Comparison of ENCODE assay signal across 1 cellular context in the genomic region with DNA sequence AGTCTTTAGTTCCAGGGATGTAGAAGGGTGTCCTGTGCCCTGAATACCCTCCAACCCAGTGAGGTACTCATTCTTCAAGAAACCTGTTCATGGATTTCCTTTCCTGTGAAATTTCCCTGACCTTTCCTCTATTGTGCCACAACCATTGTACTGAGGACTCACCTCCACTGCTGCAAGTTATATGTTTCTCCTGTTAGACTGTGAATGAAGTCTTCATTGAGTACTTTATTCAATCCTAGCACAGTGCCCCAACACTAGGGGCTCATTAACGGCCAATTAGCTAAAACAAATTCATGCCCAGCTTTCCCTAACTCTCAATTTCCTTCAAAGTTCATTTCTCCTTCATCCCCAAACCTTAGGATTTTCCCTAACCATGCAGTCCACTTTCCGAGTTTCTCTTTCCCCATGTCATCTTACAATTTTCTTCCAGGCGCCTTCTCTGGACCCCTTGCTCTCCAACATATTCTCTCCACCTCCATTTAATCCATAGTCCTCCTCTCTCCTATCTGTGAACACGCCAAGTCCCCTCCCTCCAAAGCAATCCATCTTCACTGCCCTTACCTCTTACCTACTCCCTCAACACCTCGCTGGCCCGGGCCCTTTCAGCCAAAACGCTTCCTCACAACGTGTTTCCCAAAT.
A peak's percentile ranks its signal among the peaks of the same experiment; 100 is the strongest.
TF ChIP-seq lines count a peak whose summit lies in the region.

No MANE protein-coding gene starts in this region.

TF ChIP-seq in K562, 482 proteins besides CTCF, POLR2A, EP300 and RAD21 (continued from another document and continues in another):
- TF ChIP-seq AFF4 (CRISPR knock-in tag; IDR thresholded peaks at IDR 0.05) (no peak), HNRNPL (IDR thresholded peaks at IDR 0.05; ENCODE audit: low read depth, low read length) (no peak), NFATC3 (IDR thresholded peaks at IDR 0.05) (peak; percentile 38; the same call in 1 of the 2 replicates), ETV5 (CRISPR knock-in tag; IDR thresholded peaks at IDR 0.05; ENCODE audit: low read depth) (no peak), GTF2F1 (IDR thresholded peaks at IDR 0.05; ENCODE audit: low read depth, low read length) (no peak), SMAD3 (CRISPR knock-in tag; conservative IDR thresholded peaks at IDR 0.05) (no peak), ZNF232 (CRISPR knock-in tag; IDR thresholded peaks at IDR 0.05) (no peak), ZNF77 (CRISPR knock-in tag; IDR thresholded peaks at IDR 0.05) (no peak), KLF1 (tag; IDR thresholded peaks at IDR 0.05) (no peak), HDAC2 (IDR thresholded peaks at IDR 0.05) (no peak), RCOR1 (IDR thresholded peaks at IDR 0.05; ENCODE audit: borderline replicate concordance in 1 of 2, low read depth in 2 of 2, low read length in 2 of 2) (no peak), ZKSCAN3 (CRISPR knock-in tag; IDR thresholded peaks at IDR 0.05) (no peak), PBX2 (CRISPR knock-in tag; IDR thresholded peaks at IDR 0.05; ENCODE audit: low read depth) (no peak), PBX2 (tag; conservative IDR thresholded peaks at IDR 0.05; ENCODE audit: low read depth) (peak; percentile 56; the same call in 1 of the 2 replicates), CSDE1 (IDR thresholded peaks at IDR 0.05) (0 out of 4 replicates have a peak, but pooled peaks of 1 of the 2 experiments have one; percentile 61), ZNF23 (CRISPR knock-in tag; IDR thresholded peaks at IDR 0.05) (no peak), ZNF444 (CRISPR knock-in tag; IDR thresholded peaks at IDR 0.05) (no peak), RBM15 (IDR thresholded peaks at IDR 0.05; ENCODE audit: insufficient read depth, low read length) (no peak)
- TF ChIP-seq, protein P1, sequence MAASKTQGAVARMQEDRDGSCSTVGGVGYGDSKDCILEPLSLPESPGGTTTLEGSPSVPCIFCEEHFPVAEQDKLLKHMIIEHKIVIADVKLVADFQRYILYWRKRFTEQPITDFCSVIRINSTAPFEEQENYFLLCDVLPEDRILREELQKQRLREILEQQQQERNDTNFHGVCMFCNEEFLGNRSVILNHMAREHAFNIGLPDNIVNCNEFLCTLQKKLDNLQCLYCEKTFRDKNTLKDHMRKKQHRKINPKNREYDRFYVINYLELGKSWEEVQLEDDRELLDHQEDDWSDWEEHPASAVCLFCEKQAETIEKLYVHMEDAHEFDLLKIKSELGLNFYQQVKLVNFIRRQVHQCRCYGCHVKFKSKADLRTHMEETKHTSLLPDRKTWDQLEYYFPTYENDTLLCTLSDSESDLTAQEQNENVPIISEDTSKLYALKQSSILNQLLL (CRISPR knock-in tag; IDR thresholded peaks at IDR 0.05; ENCODE audit: borderline replicate concordance) = no peak
- TF ChIP-seq, protein P2, sequence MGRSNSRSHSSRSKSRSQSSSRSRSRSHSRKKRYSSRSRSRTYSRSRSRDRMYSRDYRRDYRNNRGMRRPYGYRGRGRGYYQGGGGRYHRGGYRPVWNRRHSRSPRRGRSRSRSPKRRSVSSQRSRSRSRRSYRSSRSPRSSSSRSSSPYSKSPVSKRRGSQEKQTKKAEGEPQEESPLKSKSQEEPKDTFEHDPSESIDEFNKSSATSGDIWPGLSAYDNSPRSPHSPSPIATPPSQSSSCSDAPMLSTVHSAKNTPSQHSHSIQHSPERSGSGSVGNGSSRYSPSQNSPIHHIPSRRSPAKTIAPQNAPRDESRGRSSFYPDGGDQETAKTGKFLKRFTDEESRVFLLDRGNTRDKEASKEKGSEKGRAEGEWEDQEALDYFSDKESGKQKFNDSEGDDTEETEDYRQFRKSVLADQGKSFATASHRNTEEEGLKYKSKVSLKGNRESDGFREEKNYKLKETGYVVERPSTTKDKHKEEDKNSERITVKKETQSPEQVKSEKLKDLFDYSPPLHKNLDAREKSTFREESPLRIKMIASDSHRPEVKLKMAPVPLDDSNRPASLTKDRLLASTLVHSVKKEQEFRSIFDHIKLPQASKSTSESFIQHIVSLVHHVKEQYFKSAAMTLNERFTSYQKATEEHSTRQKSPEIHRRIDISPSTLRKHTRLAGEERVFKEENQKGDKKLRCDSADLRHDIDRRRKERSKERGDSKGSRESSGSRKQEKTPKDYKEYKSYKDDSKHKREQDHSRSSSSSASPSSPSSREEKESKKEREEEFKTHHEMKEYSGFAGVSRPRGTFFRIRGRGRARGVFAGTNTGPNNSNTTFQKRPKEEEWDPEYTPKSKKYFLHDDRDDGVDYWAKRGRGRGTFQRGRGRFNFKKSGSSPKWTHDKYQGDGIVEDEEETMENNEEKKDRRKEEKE (IDR thresholded peaks at IDR 0.05; ENCODE audit: borderline replicate concordance in 1 of 2, control insufficient read depth in 1 of 2, low read depth in 2 of 2, low read length in 1 of 2) = no peak
- TF ChIP-seq, protein P3, sequence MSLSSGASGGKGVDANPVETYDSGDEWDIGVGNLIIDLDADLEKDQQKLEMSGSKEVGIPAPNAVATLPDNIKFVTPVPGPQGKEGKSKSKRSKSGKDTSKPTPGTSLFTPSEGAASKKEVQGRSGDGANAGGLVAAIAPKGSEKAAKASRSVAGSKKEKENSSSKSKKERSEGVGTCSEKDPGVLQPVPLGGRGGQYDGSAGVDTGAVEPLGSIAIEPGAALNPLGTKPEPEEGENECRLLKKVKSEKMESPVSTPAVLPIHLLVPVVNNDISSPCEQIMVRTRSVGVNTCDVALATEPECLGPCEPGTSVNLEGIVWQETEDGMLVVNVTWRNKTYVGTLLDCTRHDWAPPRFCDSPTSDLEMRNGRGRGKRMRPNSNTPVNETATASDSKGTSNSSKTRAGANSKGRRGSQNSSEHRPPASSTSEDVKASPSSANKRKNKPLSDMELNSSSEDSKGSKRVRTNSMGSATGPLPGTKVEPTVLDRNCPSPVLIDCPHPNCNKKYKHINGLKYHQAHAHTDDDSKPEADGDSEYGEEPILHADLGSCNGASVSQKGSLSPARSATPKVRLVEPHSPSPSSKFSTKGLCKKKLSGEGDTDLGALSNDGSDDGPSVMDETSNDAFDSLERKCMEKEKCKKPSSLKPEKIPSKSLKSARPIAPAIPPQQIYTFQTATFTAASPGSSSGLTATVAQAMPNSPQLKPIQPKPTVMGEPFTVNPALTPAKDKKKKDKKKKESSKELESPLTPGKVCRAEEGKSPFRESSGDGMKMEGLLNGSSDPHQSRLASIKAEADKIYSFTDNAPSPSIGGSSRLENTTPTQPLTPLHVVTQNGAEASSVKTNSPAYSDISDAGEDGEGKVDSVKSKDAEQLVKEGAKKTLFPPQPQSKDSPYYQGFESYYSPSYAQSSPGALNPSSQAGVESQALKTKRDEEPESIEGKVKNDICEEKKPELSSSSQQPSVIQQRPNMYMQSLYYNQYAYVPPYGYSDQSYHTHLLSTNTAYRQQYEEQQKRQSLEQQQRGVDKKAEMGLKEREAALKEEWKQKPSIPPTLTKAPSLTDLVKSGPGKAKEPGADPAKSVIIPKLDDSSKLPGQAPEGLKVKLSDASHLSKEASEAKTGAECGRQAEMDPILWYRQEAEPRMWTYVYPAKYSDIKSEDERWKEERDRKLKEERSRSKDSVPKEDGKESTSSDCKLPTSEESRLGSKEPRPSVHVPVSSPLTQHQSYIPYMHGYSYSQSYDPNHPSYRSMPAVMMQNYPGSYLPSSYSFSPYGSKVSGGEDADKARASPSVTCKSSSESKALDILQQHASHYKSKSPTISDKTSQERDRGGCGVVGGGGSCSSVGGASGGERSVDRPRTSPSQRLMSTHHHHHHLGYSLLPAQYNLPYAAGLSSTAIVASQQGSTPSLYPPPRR (CRISPR knock-in tag; IDR thresholded peaks at IDR 0.05; ENCODE audit: borderline replicate concordance) = no peak
